In genomic region chr12:115934046-115934445, GRCh38 we compare ENCODE assay signal across 14 cellular contexts.
"Had no signal": no experiment of that assay in that cellular context is flagged by ENCODE, and none has a peak within 500 bp of the region (broad histone marks: within the 10 kb centered on the region; RNA-seq: fewer than 3 reads in every experiment).

No MANE protein-coding gene starts in this region.

- H3K36me3 ChIP-seq: cardiac muscle cell, esophagus squamous epithelium, ovary had no signal

- DNase-seq: activated CD4-positive, alpha-beta T cell treated with anti-CD3 and anti-CD28 coated beads, Interleukin-2, amount 10 ng/mL, durations not matched to agents 24 days and 14 days; dermis blood vessel endothelial cell; effector memory CD4-positive, alpha-beta T cell; esophagus squamous epithelium; hippocampal formation; naive B cell; ovary; stimulated activated CD4-positive, alpha-beta T cell treated with anti-CD3 and anti-CD28 coated beads, Interleukin-12 subunit alpha, Interleukin-12 subunit beta, amount 100 ng/mL, for 4 hours; stimulated activated CD4-positive, alpha-beta T cell treated with anti-CD3 and anti-CD28 coated beads, Interleukin-1b, Interleukin-23, amount 100 ng/mL, for 48 hours; stimulated activated CD8-positive, alpha-beta memory T cell treated with anti-CD3 and anti-CD28 coated beads, Interleukin-4, amount 100 ng/mL, for 48 hours; stimulated activated naive CD4-positive, alpha-beta T cell treated with Interleukin-2 at 50 U/mL for 16 hours; trophoblast cell had no signal

- H3K27me3 ChIP-seq: cardiac muscle cell, esophagus squamous epithelium, ovary had no signal

- H3K27ac ChIP-seq: cardiac muscle cell, esophagus squamous epithelium, ovary had no signal

- ATAC-seq: SK-N-SH treated with all-trans-retinoic acid at 6 μM for 48 hours had no signal

- H3K9me3 ChIP-seq: esophagus squamous epithelium, ovary had no signal

- H3K4me3 ChIP-seq: cardiac muscle cell, esophagus squamous epithelium, ovary had no signal

- H3K4me1 ChIP-seq: esophagus squamous epithelium had no signal
